ENCODE assay signal across 2 cellular contexts in the genomic region with DNA sequence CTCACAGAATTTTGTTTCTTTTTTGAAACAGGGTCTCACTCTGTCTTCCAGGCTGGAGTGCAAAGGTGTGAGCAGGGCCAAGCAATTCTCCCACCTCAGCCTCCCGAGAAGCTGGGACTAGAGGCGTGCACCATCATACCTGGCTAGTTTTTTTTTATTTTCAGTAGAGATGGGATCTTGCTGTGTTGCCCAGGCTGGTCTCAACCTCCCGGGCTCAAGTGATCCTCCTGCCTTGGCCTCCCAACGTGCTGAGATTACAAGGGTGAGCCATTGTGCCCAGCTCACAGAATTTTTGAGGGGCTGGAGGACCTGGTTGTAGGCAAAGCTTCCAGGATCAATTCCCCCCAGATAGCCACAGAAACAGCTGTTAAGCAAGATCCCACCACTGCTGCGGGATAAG.
TF ChIP-seq lines count a peak whose summit lies in the region.

No MANE protein-coding gene starts in this region.

TF ChIP-seq in HEK293, 187 proteins besides CTCF, POLR2A, EP300 and RAD21 (continued from another document):
- TF ChIP-seq, protein P1, sequence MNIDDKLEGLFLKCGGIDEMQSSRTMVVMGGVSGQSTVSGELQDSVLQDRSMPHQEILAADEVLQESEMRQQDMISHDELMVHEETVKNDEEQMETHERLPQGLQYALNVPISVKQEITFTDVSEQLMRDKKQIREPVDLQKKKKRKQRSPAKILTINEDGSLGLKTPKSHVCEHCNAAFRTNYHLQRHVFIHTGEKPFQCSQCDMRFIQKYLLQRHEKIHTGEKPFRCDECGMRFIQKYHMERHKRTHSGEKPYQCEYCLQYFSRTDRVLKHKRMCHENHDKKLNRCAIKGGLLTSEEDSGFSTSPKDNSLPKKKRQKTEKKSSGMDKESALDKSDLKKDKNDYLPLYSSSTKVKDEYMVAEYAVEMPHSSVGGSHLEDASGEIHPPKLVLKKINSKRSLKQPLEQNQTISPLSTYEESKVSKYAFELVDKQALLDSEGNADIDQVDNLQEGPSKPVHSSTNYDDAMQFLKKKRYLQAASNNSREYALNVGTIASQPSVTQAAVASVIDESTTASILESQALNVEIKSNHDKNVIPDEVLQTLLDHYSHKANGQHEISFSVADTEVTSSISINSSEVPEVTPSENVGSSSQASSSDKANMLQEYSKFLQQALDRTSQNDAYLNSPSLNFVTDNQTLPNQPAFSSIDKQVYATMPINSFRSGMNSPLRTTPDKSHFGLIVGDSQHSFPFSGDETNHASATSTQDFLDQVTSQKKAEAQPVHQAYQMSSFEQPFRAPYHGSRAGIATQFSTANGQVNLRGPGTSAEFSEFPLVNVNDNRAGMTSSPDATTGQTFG (tag by site-specific recombination; IDR thresholded peaks at IDR 0.05; ENCODE audit: borderline replicate concordance) = no peak
- no peak for TF ChIP-seq ZNF184 (tag by site-specific recombination; IDR thresholded peaks at IDR 0.05)

TF ChIP-seq in K562, 482 proteins besides CTCF, POLR2A, EP300 and RAD21:
- TF ChIP-seq, protein P2, sequence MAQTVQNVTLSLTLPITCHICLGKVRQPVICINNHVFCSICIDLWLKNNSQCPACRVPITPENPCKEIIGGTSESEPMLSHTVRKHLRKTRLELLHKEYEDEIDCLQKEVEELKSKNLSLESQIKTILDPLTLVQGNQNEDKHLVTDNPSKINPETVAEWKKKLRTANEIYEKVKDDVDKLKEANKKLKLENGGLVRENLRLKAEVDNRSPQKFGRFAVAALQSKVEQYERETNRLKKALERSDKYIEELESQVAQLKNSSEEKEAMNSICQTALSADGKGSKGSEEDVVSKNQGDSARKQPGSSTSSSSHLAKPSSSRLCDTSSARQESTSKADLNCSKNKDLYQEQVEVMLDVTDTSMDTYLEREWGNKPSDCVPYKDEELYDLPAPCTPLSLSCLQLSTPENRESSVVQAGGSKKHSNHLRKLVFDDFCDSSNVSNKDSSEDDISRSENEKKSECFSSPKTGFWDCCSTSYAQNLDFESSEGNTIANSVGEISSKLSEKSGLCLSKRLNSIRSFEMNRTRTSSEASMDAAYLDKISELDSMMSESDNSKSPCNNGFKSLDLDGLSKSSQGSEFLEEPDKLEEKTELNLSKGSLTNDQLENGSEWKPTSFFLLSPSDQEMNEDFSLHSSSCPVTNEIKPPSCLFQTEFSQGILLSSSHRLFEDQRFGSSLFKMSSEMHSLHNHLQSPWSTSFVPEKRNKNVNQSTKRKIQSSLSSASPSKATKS (CRISPR knock-in tag; IDR thresholded peaks at IDR 0.05) = no peak
- TF ChIP-seq ZNF121 (CRISPR knock-in tag; conservative IDR thresholded peaks at IDR 0.05) (peak; percentile 78), PRMT5 (CRISPR knock-in tag; IDR thresholded peaks at IDR 0.05) (no peak)
